ENCODE assay signal across 1 cellular context in genomic region chr10:72783290-72783689, GRCh38.
TF ChIP-seq lines count a peak whose summit lies in the region.

No MANE protein-coding gene starts in this region.

TF ChIP-seq in IMR-90, 13 proteins besides CTCF, POLR2A, EP300 and RAD21 (continued from another document):
- TF ChIP-seq, protein P1, sequence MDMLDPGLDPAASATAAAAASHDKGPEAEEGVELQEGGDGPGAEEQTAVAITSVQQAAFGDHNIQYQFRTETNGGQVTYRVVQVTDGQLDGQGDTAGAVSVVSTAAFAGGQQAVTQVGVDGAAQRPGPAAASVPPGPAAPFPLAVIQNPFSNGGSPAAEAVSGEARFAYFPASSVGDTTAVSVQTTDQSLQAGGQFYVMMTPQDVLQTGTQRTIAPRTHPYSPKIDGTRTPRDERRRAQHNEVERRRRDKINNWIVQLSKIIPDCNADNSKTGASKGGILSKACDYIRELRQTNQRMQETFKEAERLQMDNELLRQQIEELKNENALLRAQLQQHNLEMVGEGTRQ (IDR thresholded peaks at IDR 0.05; ENCODE audit: low read depth, low read length) = no peak
TF ChIP-seq in IMR-90: peak in this region for 0.
